ENCODE assay signal across 1 cellular context in genomic region chr1:167439301-167439988, GRCh38.
TF ChIP-seq lines count a peak whose summit lies in the region.

No MANE protein-coding gene starts in this region.

TF ChIP-seq in HepG2, 621 proteins besides CTCF, POLR2A, EP300 and RAD21 (continued from another document and continues in another):
- peak; percentile 97 for TF ChIP-seq ZNF800 (CRISPR knock-in tag; IDR thresholded peaks at IDR 0.05)
- 0 out of 2 replicates have a peak, but pooled peaks have one; percentile 40 for TF ChIP-seq ZBTB43 (CRISPR knock-in tag; conservative IDR thresholded peaks at IDR 0.05)
- peak; percentile 72; the same call in 1 of the 2 replicates for TF ChIP-seq ARID4A (CRISPR knock-in tag; IDR thresholded peaks at IDR 0.05; ENCODE audit: borderline replicate concordance)
- no peak for TF ChIP-seq ZEB1 (IDR thresholded peaks at IDR 0.05; ENCODE audit: insufficient replicate concordance, low read depth)
- peak; percentile 71; the same call in 1 of the 2 replicates for TF ChIP-seq KLF13 (CRISPR knock-in tag; IDR thresholded peaks at IDR 0.05)
- no peak for TF ChIP-seq ZNF770 (CRISPR knock-in tag; IDR thresholded peaks at IDR 0.05)
- no peak for TF ChIP-seq ZNF713 (CRISPR knock-in tag; IDR thresholded peaks at IDR 0.05)
- 0 out of 2 replicates have a peak, but pooled peaks have one; percentile 63 for TF ChIP-seq MTF1 (CRISPR knock-in tag; IDR thresholded peaks at IDR 0.05)
- TF ChIP-seq NFE2L2 (IDR thresholded peaks at IDR 0.05; ENCODE audit: low read length): no peak
- TF ChIP-seq ZNF451 (CRISPR knock-in tag; IDR thresholded peaks at IDR 0.05): no peak
- no peak for TF ChIP-seq THAP8 (CRISPR knock-in tag; IDR thresholded peaks at IDR 0.05; ENCODE audit: borderline replicate concordance)
- TF ChIP-seq HDAC1 (CRISPR knock-in tag; IDR thresholded peaks at IDR 0.05): peak; percentile 46; the same call in 1 of the 2 replicates
- TF ChIP-seq HIVEP1 (CRISPR knock-in tag; IDR thresholded peaks at IDR 0.05): peak; percentile 42; the same call in 1 of the 2 replicates
- no peak for TF ChIP-seq NFATC3 (CRISPR knock-in tag; IDR thresholded peaks at IDR 0.05)
- TF ChIP-seq KDM6A (CRISPR knock-in tag; IDR thresholded peaks at IDR 0.05; ENCODE audit: low read depth): no peak
- no peak for TF ChIP-seq ZNF20 (CRISPR knock-in tag; IDR thresholded peaks at IDR 0.05)
- TF ChIP-seq REPIN1 (CRISPR knock-in tag; IDR thresholded peaks at IDR 0.05; ENCODE audit: borderline replicate concordance, low read depth): 0 out of 2 replicates have a peak, but pooled peaks have one; percentile 48
- no peak; the same call in 1 of the 2 replicates for TF ChIP-seq AKNA (CRISPR knock-in tag; IDR thresholded peaks at IDR 0.05; ENCODE audit: borderline replicate concordance)
- no peak for TF ChIP-seq ZNF383 (CRISPR knock-in tag; IDR thresholded peaks at IDR 0.05; ENCODE audit: borderline replicate concordance)
- TF ChIP-seq ZNF766 (CRISPR knock-in tag; IDR thresholded peaks at IDR 0.05; ENCODE audit: borderline replicate concordance): peak; percentile 55; the same call in 1 of the 2 replicates
- no peak for TF ChIP-seq ISL2 (CRISPR knock-in tag; IDR thresholded peaks at IDR 0.05)
- peak; percentile 90; the same call in 1 of the 2 replicates for TF ChIP-seq KLF15 (CRISPR knock-in tag; IDR thresholded peaks at IDR 0.05; ENCODE audit: borderline replicate concordance)
- no peak for TF ChIP-seq ZNF510 (CRISPR knock-in tag; IDR thresholded peaks at IDR 0.05; ENCODE audit: low read depth)
- no peak for TF ChIP-seq JUND (CRISPR knock-in tag; IDR thresholded peaks at IDR 0.05)
- 0 out of 2 replicates have a peak, but pooled peaks have one; percentile 11 for TF ChIP-seq ZNF768 (CRISPR knock-in tag; IDR thresholded peaks at IDR 0.05)
- no peak for TF ChIP-seq FIP1L1 (IDR thresholded peaks at IDR 0.05; ENCODE audit: borderline replicate concordance, insufficient read depth, low read depth, low read length)
- no peak for TF ChIP-seq PHF21A (CRISPR knock-in tag; IDR thresholded peaks at IDR 0.05)
- 0 out of 2 replicates have a peak, but pooled peaks have one; percentile 48 for TF ChIP-seq ZNF780A (CRISPR knock-in tag; IDR thresholded peaks at IDR 0.05)
- no peak for TF ChIP-seq ZNF580 (CRISPR knock-in tag; IDR thresholded peaks at IDR 0.05; ENCODE audit: borderline replicate concordance, low read depth)
- TF ChIP-seq ZNF781 (CRISPR knock-in tag; IDR thresholded peaks at IDR 0.05; ENCODE audit: borderline replicate concordance, not compliant biosample characterization): peak; percentile 39
- no peak for TF ChIP-seq FOXP4 (CRISPR knock-in tag; IDR thresholded peaks at IDR 0.05)
- TF ChIP-seq NFKB2 (CRISPR knock-in tag; IDR thresholded peaks at IDR 0.05; ENCODE audit: borderline replicate concordance): peak; percentile 81; the same call in 1 of the 2 replicates
- no peak for TF ChIP-seq PRDM15 (CRISPR knock-in tag; IDR thresholded peaks at IDR 0.05)
